8 cellular contexts compared by ENCODE assay signal in genomic region chr11:93563857-93564256, GRCh38.
"Had no signal": no experiment of that assay in that cellular context is flagged by ENCODE, and none has a peak within 500 bp of the region (broad histone marks: within the 10 kb centered on the region; RNA-seq: fewer than 3 reads in every experiment).

No MANE protein-coding gene starts in this region.

- H3K27ac ChIP-seq: GM23248 had no signal

- H3K9me3 ChIP-seq: HAP-1 had no signal

- H3K4me3 ChIP-seq: GM23248, GM23338, HAP-1 had no signal

- DNase-seq: GM23248, GOT3, H7, H9, HCEC 1CT, HFFc6 had no signal

- H3K36me3 ChIP-seq: HAP-1 had no signal
